1 cellular context compared by ENCODE assay signal in the genomic region with DNA sequence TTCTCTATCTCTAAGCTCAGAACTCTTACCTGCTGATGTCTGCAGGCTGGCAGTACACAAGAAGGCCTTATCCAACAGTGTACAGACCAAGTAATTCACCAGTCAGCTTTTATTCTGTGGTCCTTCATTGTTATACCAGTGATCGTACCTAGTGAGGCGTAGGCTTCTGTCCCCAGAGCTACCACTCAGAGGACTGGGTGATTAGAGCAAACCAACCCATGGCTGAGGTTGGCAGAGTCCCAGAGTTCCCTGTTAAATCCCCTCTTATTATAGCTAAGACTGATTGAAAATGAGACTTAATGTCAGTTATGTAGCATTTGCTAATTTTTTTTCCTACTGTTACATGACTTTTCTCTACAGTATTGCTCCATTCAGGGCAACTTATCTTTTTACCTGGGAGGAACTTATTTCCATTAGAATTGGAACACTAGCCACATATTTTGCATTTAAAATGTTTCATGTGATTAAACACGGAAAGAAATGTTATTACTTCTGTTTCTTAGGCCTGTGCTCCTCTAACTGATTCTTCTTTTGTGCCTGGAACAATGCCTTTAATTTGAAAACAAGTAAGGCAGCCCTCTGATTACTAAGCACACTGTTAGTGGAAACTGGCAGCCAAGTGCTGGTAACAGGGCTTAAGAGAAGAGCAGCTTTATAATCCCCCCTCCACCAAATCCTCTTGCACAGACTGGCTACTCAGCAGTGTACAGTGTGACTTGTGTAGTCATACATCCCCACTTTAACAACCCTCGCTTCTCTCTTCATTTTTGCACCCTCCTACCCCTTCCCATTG.
TF ChIP-seq lines count a peak whose summit lies in the region.

No MANE protein-coding gene starts in this region.

TF ChIP-seq in WTC11, 78 proteins besides CTCF, POLR2A, EP300 and RAD21 (continued from another document):
- TF ChIP-seq TP53 (CRISPR knock-in tag; IDR thresholded peaks at IDR 0.05), result no peak
